Comparison of ENCODE assay signal across 9 cellular contexts in genomic region chrX:154429708-154430107, GRCh38. TPM values are rescaled to one million over a fixed set of nuclear protein-coding genes. Genes with fewer than 3 reads are reported as not detected.
DNase-seq lines count a peak whose midpoint lies in the region; ATAC-seq and TF ChIP-seq lines count a peak whose summit lies in the region.
"Had no signal": no experiment of that assay in that cellular context is flagged by ENCODE, and none has a peak within 500 bp of the region (broad histone marks: within the 10 kb centered on the region; RNA-seq: fewer than 3 reads in every experiment).

No MANE protein-coding gene starts in this region.

- peaks cover 8% of the 10 kb centered on the region for H3K36me3 ChIP-seq in CD4-positive, alpha-beta memory T cell (ENCODE audit: insufficient read depth, low read length)
- no peaks in the 10 kb centered on the region; the same call in 1 of the 2 replicates for H3K36me3 ChIP-seq in Loucy (ENCODE audit: insufficient read depth, low read length)
- peaks cover 28% of the 10 kb centered on the region for H3K36me3 ChIP-seq in neutrophil

- H3K9me3 ChIP-seq in CD4-positive, alpha-beta memory T cell (ENCODE audit: control insufficient read depth in 1 of 2, low read length in 2 of 2), result no peaks in the 10 kb centered on the region
- H3K9me3 ChIP-seq in Loucy (ENCODE audit: insufficient read depth, low read depth, low read length) (no peaks in the 10 kb centered on the region), neutrophil (no peaks in the 10 kb centered on the region)

- H3K4me2 ChIP-seq in Loucy (ENCODE audit: low read depth, low read length, poor library complexity, severe bottlenecking), result peak overlapping the region; percentile 66

- H3K79me2 ChIP-seq in Loucy (ENCODE audit: insufficient read depth, low read length), result peaks cover 43% of the 10 kb centered on the region

- H3K9ac ChIP-seq in Loucy (ENCODE audit: low read depth, low read length, poor library complexity, severe bottlenecking), result peak overlapping the region; percentile 81

- H3K9me3 Mint-ChIP-seq in CD4-positive, alpha-beta memory T cell, result no peaks in the 10 kb centered on the region

- H3K4me3 Mint-ChIP-seq in CD4-positive, alpha-beta memory T cell, result peak overlapping the region; percentile 74 to 89 (median 84)

- peaks cover 28% of the 10 kb centered on the region for H3K4me1 ChIP-seq in CD4-positive, alpha-beta memory T cell (ENCODE audit: insufficient read depth, low read length)
- peaks cover 18% of the 10 kb centered on the region for H3K4me1 ChIP-seq in Loucy (ENCODE audit: insufficient read depth, low read length, poor library complexity, severe bottlenecking)
- H3K4me1 ChIP-seq in neutrophil (ENCODE audit: control insufficient read depth in 1 of 2, insufficient read depth in 1 of 2, low read depth in 1 of 2, low read length in 1 of 2), result peaks cover 32 to 44% of the 10 kb centered on the region in 2 experiments
- H3K4me1 ChIP-seq in foreskin keratinocyte, result no peaks in the 10 kb centered on the region

- H2AFZ ChIP-seq in Loucy (ENCODE audit: low read length), result no peak overlapping the region

- CTCF ChIA-PET in CD4-positive, alpha-beta memory T cell (lab: Charles Lee; ENCODE audit: partially characterized antibody), result interaction anchor here (1.0 to 2.7 kb wide), 4 partner anchors 20 to 59 kb away, joined by 3 to 8 read pairs (median 4); partner anchors contain the start of gene RPL10

- no peak overlapping the region for H3K4me3 ChIP-seq in CD4-positive, alpha-beta memory T cell (ENCODE audit: low read length in 2 of 2)
- peak overlapping the region; percentile 91 for H3K4me3 ChIP-seq in Loucy (ENCODE audit: low read length, poor library complexity, severe bottlenecking)
- peak overlapping the region in 54 of 59 donors; percentile 39 to 80 (median 72) for H3K4me3 ChIP-seq in dorsolateral prefrontal cortex
- H3K4me3 ChIP-seq in neutrophil (ENCODE audit: low read depth in 1 of 2, low read length in 1 of 2), result peak overlapping the region; percentile 72 to 73

- no peaks in the 10 kb centered on the region for H3K27me3 Mint-ChIP-seq in CD4-positive, alpha-beta memory T cell

- peaks cover 10 to 17% of the 10 kb centered on the region in 2 donors for H3K36me3 Mint-ChIP-seq in CD4-positive, alpha-beta memory T cell

- ATAC-seq in GM18502 (IDR thresholded peaks at IDR 0.05; ENCODE audit: poor library complexity, unreplicated experiment) (no peak), foreskin keratinocyte (no peak)

- H3K4me1 Mint-ChIP-seq in CD4-positive, alpha-beta memory T cell, result peaks cover 10 to 26% (median 19%) of the 10 kb centered on the region in 4 donors

- H3F3A ChIP-seq in Loucy (ENCODE audit: low read depth), result no peaks in the 10 kb centered on the region

- peak overlapping the region; percentile 54 to 91 (median 80) for H3K27ac Mint-ChIP-seq in CD4-positive, alpha-beta memory T cell

- no peak overlapping the region for H3K27ac ChIP-seq in CD4-positive, alpha-beta memory T cell (ENCODE audit: low read depth, low read length)
- H3K27ac ChIP-seq in dorsolateral prefrontal cortex, result peak overlapping the region in 21 of 59 donors; percentile 55 to 95 (median 88)
- H3K27ac ChIP-seq in neutrophil, result peak overlapping the region; percentile 87
- no peak overlapping the region for H3K27ac ChIP-seq in foreskin keratinocyte

- no peaks in the 10 kb centered on the region for H4K20me1 ChIP-seq in Loucy (ENCODE audit: insufficient read depth, low read length, poor library complexity, severe bottlenecking)

- no peak for TF ChIP-seq CTCF in Loucy (conservative IDR thresholded peaks at IDR 0.05; ENCODE audit: low read length)
- no peak for TF ChIP-seq CTCF in dorsolateral prefrontal cortex (IDR thresholded peaks at IDR 0.05 in 54 of 56, conservative IDR thresholded peaks at IDR 0.05 in 2 of 56; ENCODE audit: low read depth in 1 of 56, partially characterized antibody in 56 of 56)
- TF ChIP-seq CTCF in neutrophil (IDR thresholded peaks at IDR 0.05), result no peak
- TF ChIP-seq CTCF in foreskin keratinocyte (conservative IDR thresholded peaks at IDR 0.05), result no peak

- no peaks in the 10 kb centered on the region for H3K27me3 ChIP-seq in CD4-positive, alpha-beta memory T cell (ENCODE audit: insufficient read depth, low read length)
- H3K27me3 ChIP-seq in Loucy (ENCODE audit: insufficient read depth, low read length, poor library complexity, severe bottlenecking) (no peaks in the 10 kb centered on the region), dorsolateral prefrontal cortex (peaks cover 0 to 43% (median 5%) of the 10 kb centered on the region in 45 donors), neutrophil (no peaks in the 10 kb centered on the region), foreskin keratinocyte (no peaks in the 10 kb centered on the region)

- no peaks in the 10 kb centered on the region for H3K9me2 ChIP-seq in Loucy (replicated peaks; ENCODE audit: low read depth, low read length)

- no peak for DNase-seq in CD4-positive, alpha-beta memory T cell
- DNase-seq in dorsolateral prefrontal cortex, result no peak
- DNase-seq in foreskin keratinocyte, result no peak
- DNase-seq in kidney tubule cell (ENCODE audit: low spot score), result no peak
- DNase-seq in 8988T, result no peak
- DNase-seq: activated CD8-positive, alpha-beta memory T cell treated with anti-CD3 and anti-CD28 coated beads for 24 hours had no signal

- intact Hi-C loops in CD4-positive, alpha-beta memory T cell (cut with micrococcal nuclease), result loop anchor here (2.0 kb wide), 1 partner anchor 15 kb away; the partner anchor contains the start of gene FAM50A
- intact Hi-C loops in dorsolateral prefrontal cortex (cut with DNase I), result loop anchor here in 1 of 2 donors (5.0 kb wide), 1 partner anchor 32 kb away; the partner anchor contains the start of gene RPL10

- POLR2A ChIA-PET in CD4-positive, alpha-beta memory T cell (lab: Charles Lee; ENCODE audit: partially characterized antibody), result interaction anchor here (0.7 to 5.8 kb wide), 7 partner anchors 9 to 61 kb away, joined by 4 to 37 read pairs (median 7); partner anchors contain the start of genes PLXNA3, RPL10, SLC10A3 and TAFAZZIN

RNA-seq across cellular contexts. Expression of gene ATP6AP1, which starts 1.2 kb away (rescaled TPM):
- total RNA-seq in CD4-positive, alpha-beta memory T cell, result 10 to 100 TPM; 60.4 to 62.6 TPM
- 100 to 1,000 TPM; 114 to 149 TPM for polyA plus RNA-seq in CD4-positive, alpha-beta memory T cell
- total RNA-seq in dorsolateral prefrontal cortex, result 100 to 1,000 TPM in 117 of 120 experiments, 10 to 100 TPM in 3; 73.9 to 221 (median 169) TPM
- 44.3 and 51.0 TPM in 2 replicates for total RNA-seq in foreskin keratinocyte
- polyA plus RNA-seq in foreskin keratinocyte, result 64.2 and 67.0 TPM in 2 replicates

RNA-seq across cellular contexts. Expression of gene GDI1, which starts 7.2 kb away (rescaled TPM):
- 100 to 1,000 TPM; 212 to 220 TPM for total RNA-seq in CD4-positive, alpha-beta memory T cell
- 10 to 100 TPM; 48.2 to 63.9 TPM for polyA plus RNA-seq in CD4-positive, alpha-beta memory T cell
- total RNA-seq in dorsolateral prefrontal cortex (100 to 1,000 TPM; 314 to 772 (median 582) TPM), foreskin keratinocyte (56.3 and 56.8 TPM in 2 replicates)
- polyA plus RNA-seq in foreskin keratinocyte, result 59.0 and 60.1 TPM in 2 replicates

RNA-seq across cellular contexts. Expression of gene FAM50A, which starts 14.2 kb away (rescaled TPM):
- total RNA-seq in CD4-positive, alpha-beta memory T cell, result 10 to 100 TPM; 65.2 to 70.3 TPM
- polyA plus RNA-seq in CD4-positive, alpha-beta memory T cell, result 10 to 100 TPM; 35.6 to 68.1 TPM
- total RNA-seq in dorsolateral prefrontal cortex (100 to 1,000 TPM in 1 of 120 experiments, 10 to 100 TPM in 119; 42.6 to 104 (median 62.4) TPM), foreskin keratinocyte (42.2 and 45.8 TPM in 2 replicates)
- polyA plus RNA-seq in foreskin keratinocyte, result 58.6 and 62.8 TPM in 2 replicates

RNA-seq across cellular contexts. Expression of gene TAFAZZIN, which starts 18.4 kb away (rescaled TPM):
- total RNA-seq in CD4-positive, alpha-beta memory T cell, result 100 to 1,000 TPM; 139 to 141 TPM
- 10 to 100 TPM; 47.3 to 48.2 TPM for polyA plus RNA-seq in CD4-positive, alpha-beta memory T cell
- total RNA-seq in dorsolateral prefrontal cortex, result 100 to 1,000 TPM in 4 of 120 experiments, 10 to 100 TPM in 116; 35.6 to 127 (median 62.3) TPM
- total RNA-seq in foreskin keratinocyte, result 26.5 and 31.9 TPM in 2 replicates
- 36.2 and 36.4 TPM in 2 replicates for polyA plus RNA-seq in foreskin keratinocyte

RNA-seq across cellular contexts. Expression of gene DNASE1L1, which starts 20.7 kb away (rescaled TPM):
- 10 to 100 TPM; 25.3 to 26.3 TPM for total RNA-seq in CD4-positive, alpha-beta memory T cell
- 10 to 100 TPM; 14.0 to 16.2 TPM for polyA plus RNA-seq in CD4-positive, alpha-beta memory T cell
- total RNA-seq in dorsolateral prefrontal cortex, result 10 to 100 TPM in 118 of 120 experiments, 1 to 10 TPM in 2; 8.0 to 29.0 (median 17.4) TPM
- 22.3 and 26.9 TPM in 2 replicates for total RNA-seq in foreskin keratinocyte
- polyA plus RNA-seq in foreskin keratinocyte, result 19.0 and 21.7 TPM in 2 replicates

Comparison
In these comparisons a context has a peak if more than half of its experiments do, and no peak if none do; other contexts are left out.
1. H3K4me3 ChIP-seq: peak in Loucy (single experiment), dorsolateral prefrontal cortex (54 of 59) and neutrophil (2 of 2); none in CD4-positive, alpha-beta memory T cell (0 of 2).